30 cellular contexts compared by ENCODE assay signal in the genomic region with DNA sequence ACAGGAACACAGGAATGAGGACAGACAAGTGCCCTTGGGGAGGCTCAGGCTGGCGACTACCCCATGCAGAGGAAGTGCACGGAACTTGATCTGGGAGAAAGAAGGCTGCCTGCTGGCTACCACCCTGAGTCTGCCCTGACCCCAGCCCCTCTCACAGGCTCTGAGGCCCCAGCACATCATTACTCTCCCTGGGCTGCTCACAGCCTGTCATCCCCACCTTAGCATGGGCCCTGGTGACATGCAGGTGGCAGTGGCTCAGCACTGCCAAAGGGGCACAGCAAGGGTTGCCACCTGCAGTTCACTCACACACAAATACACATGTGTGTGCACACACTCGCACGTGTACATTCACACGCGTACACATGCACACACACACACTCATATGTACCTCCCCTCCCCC.
"Had no signal": no experiment of that assay in that cellular context is flagged by ENCODE, and none has a peak within 500 bp of the region (broad histone marks: within the 10 kb centered on the region; RNA-seq: fewer than 3 reads in every experiment).

No MANE protein-coding gene starts in this region.

- H3K27ac ChIP-seq: adrenal gland, body of pancreas, esophagus muscularis mucosa, WERI-Rb-1 had no signal

- H3K9me3 ChIP-seq: adrenal gland, body of pancreas, esophagus muscularis mucosa had no signal

- H3K4me1 ChIP-seq: adrenal gland, body of pancreas had no signal

- H3K36me3 ChIP-seq: adrenal gland, esophagus muscularis mucosa, WERI-Rb-1 had no signal

- H3K27me3 ChIP-seq: adrenal gland, body of pancreas, esophagus muscularis mucosa had no signal

- H3K4me3 ChIP-seq: adrenal gland, body of pancreas, esophagus muscularis mucosa had no signal

- ATAC-seq: activated CD4-positive, CD25-positive, alpha-beta regulatory T cell treated with anti-CD3 and anti-CD28 coated beads, Interleukin-2, amount 50 U/mL, for 24 hours; activated CD8-positive, alpha-beta memory T cell treated with anti-CD3 and anti-CD28 coated beads, Interleukin-2, amount 10 ng/mL, durations not matched to agents 7 days and 5 days; activated CD8-positive, alpha-beta T cell treated with anti-CD3 and anti-CD28 coated beads, Interleukin-2, amount 10 ng/mL, durations not matched to agents 7 days and 5 days; activated naive CD8-positive, alpha-beta T cell treated with anti-CD3 and anti-CD28 coated beads, Interleukin-2, amount 50 U/mL, for 24 hours; body of pancreas; effector memory CD8-positive, alpha-beta T cell; T-helper 17 cell had no signal

- FAIRE-seq: colon, frontal cortex had no signal

- DNase-seq: activated B cell treated with CpG ODN at 0.5 μM for 24 hours; activated CD4-positive, alpha-beta T cell treated with anti-CD3 and anti-CD28 coated beads for 48 hours; activated CD4-positive, alpha-beta T cell treated with anti-CD3 and anti-CD28 coated beads, Interleukin-2, amount 50 U/mL, for 1 hour; activated CD4-positive, alpha-beta T cell treated with anti-CD3 and anti-CD28 coated beads, Interleukin-2, amount 50 U/mL, for 48 hours; activated CD8-positive, alpha-beta memory T cell treated with anti-CD3 and anti-CD28 coated beads, Interleukin-2, amount 10 ng/mL, durations not matched to agents 7 days and 5 days; activated CD8-positive, alpha-beta memory T cell treated with anti-CD3 and anti-CD28 coated beads, Interleukin-2, amount 50 U/mL, for 4 hours; activated CD8-positive, alpha-beta T cell treated with anti-CD3 and anti-CD28 coated beads, Interleukin-2, amount 10 ng/mL, durations not matched to agents 7 days and 5 days; activated effector memory CD4-positive, alpha-beta T cell treated with anti-CD3 and anti-CD28 coated beads, Interleukin-2, amount 50 U/mL, for 16 hours; activated naive CD4-positive, alpha-beta T cell treated with anti-CD3 and anti-CD28 coated beads for 36 hours; activated naive CD8-positive, alpha-beta T cell treated with anti-CD3 and anti-CD28 coated beads for 36 hours; activated naive CD8-positive, alpha-beta T cell treated with anti-CD3 and anti-CD28 coated beads, Interleukin-2, amount 50 U/mL, for 24 hours; activated T-cell treated with anti-CD3 and anti-CD28 coated beads, Interleukin-2, amount 50 U/mL, for 1 hour; activated T-cell treated with anti-CD3 and anti-CD28 coated beads, Interleukin-2, amount 50 U/mL, for 48 hours; adrenal gland; aorta; body of pancreas; cortex of kidney; dermis blood vessel endothelial cell; effector CD4-positive, alpha-beta T cell; effector memory CD8-positive, alpha-beta T cell; erythroblast; head of caudate nucleus; T-helper 1 cell; T-helper 17 cell; T1000; WERI-Rb-1 had no signal
